Comparison of ENCODE assay signal across 8 cellular contexts in the genomic region with DNA sequence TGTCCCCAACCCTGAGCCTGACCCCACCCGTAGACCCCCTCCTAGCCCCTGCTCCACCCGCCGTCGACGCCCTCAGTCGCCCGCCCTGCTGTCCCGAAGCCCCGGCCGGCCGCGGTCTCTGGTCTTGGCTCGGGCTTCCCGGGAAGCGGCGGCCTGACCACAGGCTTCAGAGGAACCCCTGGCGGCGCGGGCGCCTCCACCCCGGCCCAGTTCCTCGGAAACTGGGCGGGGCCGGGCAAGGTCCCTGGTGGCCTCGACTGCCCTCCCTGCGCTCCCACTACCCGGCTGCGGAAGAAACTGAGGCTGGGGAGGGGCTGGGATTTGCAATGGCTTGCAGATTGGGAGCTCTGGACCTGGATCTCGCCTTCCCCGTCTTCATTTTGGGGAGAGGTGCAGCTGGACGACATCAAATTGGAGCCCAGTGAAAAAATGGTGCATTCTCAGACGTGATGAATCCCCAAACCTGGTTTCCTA. TPM values are rescaled to one million over a fixed set of nuclear protein-coding genes. Genes with fewer than 3 reads are reported as not detected.
A peak's percentile ranks its signal among the peaks of the same experiment; 100 is the strongest.
DNase-seq lines count a peak whose midpoint lies in the region; ATAC-seq and TF ChIP-seq lines count a peak whose summit lies in the region.

No MANE protein-coding gene starts in this region.

- no peak for ATAC-seq in naive thymus-derived CD8-positive, alpha-beta T cell
- ATAC-seq in upper lobe of right lung (peak; percentile 43), GM18873 (IDR thresholded peaks at IDR 0.05; ENCODE audit: low FRiP score, unreplicated experiment) (no peak)

- peak overlapping the region; percentile 74 for H3K4me3 ChIP-seq in AG04449 (ENCODE audit: low read depth, low read length)
- H3K4me3 ChIP-seq in HUES48 (ENCODE audit: low read depth, low read length): peak overlapping the region; percentile 67
- H3K4me3 ChIP-seq in upper lobe of right lung: peak overlapping the region; percentile 81

- no peak overlapping the region for H3K9ac ChIP-seq in HUES48 (ENCODE audit: low read depth, low read length)

- H3K4me1 ChIP-seq in HUES48 (ENCODE audit: control insufficient read depth, insufficient read depth, low read length): peaks cover 12% of the 10 kb centered on the region
- H3K4me1 ChIP-seq in upper lobe of right lung: peaks cover 34% of the 10 kb centered on the region

- no peaks in the 10 kb centered on the region for H3K9me3 Mint-ChIP-seq in activated CD4-positive, alpha-beta memory T cell treated with anti-CD3 and anti-CD28 coated beads, Interleukin-2, amount 10 ng/mL, durations not matched to agents 7 days and 5 days
- no peaks in the 10 kb centered on the region for H3K9me3 Mint-ChIP-seq in naive thymus-derived CD8-positive, alpha-beta T cell

- H3K36me3 Mint-ChIP-seq in activated CD4-positive, alpha-beta memory T cell treated with anti-CD3 and anti-CD28 coated beads, Interleukin-2, amount 10 ng/mL, durations not matched to agents 7 days and 5 days (ENCODE audit: low read depth): peaks cover 43% of the 10 kb centered on the region
- H3K36me3 Mint-ChIP-seq in naive thymus-derived CD8-positive, alpha-beta T cell: peaks cover 0 to 16% (median 3%) of the 10 kb centered on the region in 3 donors

- H3K4me3 Mint-ChIP-seq in activated CD4-positive, alpha-beta memory T cell treated with anti-CD3 and anti-CD28 coated beads, Interleukin-2, amount 10 ng/mL, durations not matched to agents 7 days and 5 days: peak overlapping the region; percentile 94
- H3K4me3 Mint-ChIP-seq in naive thymus-derived CD8-positive, alpha-beta T cell: peak overlapping the region; percentile 91 to 98 (median 95)

- H3K27ac ChIP-seq in HUES48 (ENCODE audit: low read depth, low read length) (peak overlapping the region; percentile 75), upper lobe of right lung (peak overlapping the region; percentile 98)

- H3K27me3 Mint-ChIP-seq in activated CD4-positive, alpha-beta memory T cell treated with anti-CD3 and anti-CD28 coated beads, Interleukin-2, amount 10 ng/mL, durations not matched to agents 7 days and 5 days: peaks cover 12% of the 10 kb centered on the region
- H3K27me3 Mint-ChIP-seq in naive thymus-derived CD8-positive, alpha-beta T cell: no peaks in the 10 kb centered on the region

- H3K36me3 ChIP-seq in HUES48 (ENCODE audit: control insufficient read depth, insufficient read depth, low read length): peaks cover 12% of the 10 kb centered on the region
- peaks cover 5% of the 10 kb centered on the region for H3K36me3 ChIP-seq in upper lobe of right lung

- peaks cover 4% of the 10 kb centered on the region; the same call in 1 of the 2 replicates for H3K27me3 ChIP-seq in HUES48 (ENCODE audit: control insufficient read depth, insufficient read depth, low read length)
- no peaks in the 10 kb centered on the region for H3K27me3 ChIP-seq in upper lobe of right lung

- intact Hi-C loops in upper lobe of right lung (cut with DNase I): no loop called here

- H3K27ac Mint-ChIP-seq in activated CD4-positive, alpha-beta memory T cell treated with anti-CD3 and anti-CD28 coated beads, Interleukin-2, amount 10 ng/mL, durations not matched to agents 7 days and 5 days: peak overlapping the region; percentile 94
- peak overlapping the region; percentile 92 to 99 (median 98) for H3K27ac Mint-ChIP-seq in naive thymus-derived CD8-positive, alpha-beta T cell

- CTCF ChIA-PET in AG04449 (lab: Yijun Ruan, JAX): interaction anchor here (0.6 to 13.4 kb wide), 38 partner anchors 12 to 312 kb away, joined by 3 to 492 read pairs (median 5); a partner anchor contains a TSS
- CTCF ChIA-PET in activated CD4-positive, alpha-beta memory T cell treated with anti-CD3 and anti-CD28 coated beads, Interleukin-2, amount 10 ng/mL, durations not matched to agents 7 days and 5 days (lab: Charles Lee): interaction anchor here (0.6 to 8.0 kb wide), 40 partner anchors 11 to 304 kb away, joined by 3 to 233 read pairs (median 6); no protein-coding TSS in a partner anchor

- TF ChIP-seq CTCF in AG04449 (IDR thresholded peaks at IDR 0.05; ENCODE audit: insufficient read depth, low read length, missing control alignments): no peak
- no peak for TF ChIP-seq CTCF in upper lobe of right lung (IDR thresholded peaks at IDR 0.05)

- no peaks in the 10 kb centered on the region for H3K9me3 ChIP-seq in HUES48 (ENCODE audit: control insufficient read depth, insufficient read depth, low read length)
- H3K9me3 ChIP-seq in upper lobe of right lung: no peaks in the 10 kb centered on the region

- peaks cover 45% of the 10 kb centered on the region for H3K4me1 Mint-ChIP-seq in activated CD4-positive, alpha-beta memory T cell treated with anti-CD3 and anti-CD28 coated beads, Interleukin-2, amount 10 ng/mL, durations not matched to agents 7 days and 5 days
- H3K4me1 Mint-ChIP-seq in naive thymus-derived CD8-positive, alpha-beta T cell: peaks cover 30 to 56% (median 52%) of the 10 kb centered on the region in 4 donors

- POLR2A ChIA-PET in AG04449 (lab: Yijun Ruan, JAX): interaction anchor here (0.5 to 3.0 kb wide), 40 partner anchors 9 to 541 kb away, joined by 3 to 42 read pairs (median 6); a partner anchor contains a TSS
- POLR2A ChIA-PET in activated CD4-positive, alpha-beta memory T cell treated with anti-CD3 and anti-CD28 coated beads, Interleukin-2, amount 10 ng/mL, durations not matched to agents 7 days and 5 days (lab: Charles Lee): interaction anchor here (0.7 to 10.1 kb wide), 44 partner anchors 9 to 823 kb away, joined by 3 to 309 read pairs (median 10); a partner anchor contains a TSS
- POLR2A ChIA-PET in naive thymus-derived CD8-positive, alpha-beta T cell (lab: Charles Lee): interaction anchor here (0.6 to 7.7 kb wide), 35 partner anchors 8 to 541 kb away, joined by 3 to 148 read pairs (median 6); a partner anchor contains a TSS

- DNase-seq in AG04449 (ENCODE audit: low read depth, low spot score): no peak
- DNase-seq in activated CD4-positive, alpha-beta memory T cell treated with anti-CD3 and anti-CD28 coated beads, Interleukin-2, amount 10 ng/mL, durations not matched to agents 7 days and 5 days: peak; percentile 54
- DNase-seq in fibroblast of gingiva (ENCODE audit: low read depth): peak; percentile 52
- peak in 2 of 10 donors; percentile 16 to 25 for DNase-seq in naive thymus-derived CD8-positive, alpha-beta T cell
- DNase-seq in upper lobe of right lung: no peak
- DNase-seq in hippocampal formation (lab: John Stamatoyannopoulos, UW): no peak

RNA-seq across cellular contexts. Expression of a gene that starts 0.7 kb away (rescaled TPM):
- total RNA-seq in activated CD4-positive, alpha-beta memory T cell treated with anti-CD3 and anti-CD28 coated beads, Interleukin-2, amount 10 ng/mL, durations not matched to agents 7 days and 5 days: 100 to 1,000 TPM; 136 to 142 TPM
- 10 to 100 TPM; 15.8 to 16.5 TPM for total RNA-seq in naive thymus-derived CD8-positive, alpha-beta T cell
- polyA plus RNA-seq in naive thymus-derived CD8-positive, alpha-beta T cell: 10 to 100 TPM; 13.5 to 24.0 (median 13.5) TPM
- total RNA-seq in upper lobe of right lung: 15.3 TPM

RNA-seq across cellular contexts. Expression of a gene that starts 12.4 kb away (rescaled TPM):
- total RNA-seq in activated CD4-positive, alpha-beta memory T cell treated with anti-CD3 and anti-CD28 coated beads, Interleukin-2, amount 10 ng/mL, durations not matched to agents 7 days and 5 days: not detected
- total RNA-seq in naive thymus-derived CD8-positive, alpha-beta T cell: not detected
- not detected for polyA plus RNA-seq in naive thymus-derived CD8-positive, alpha-beta T cell
- not detected for total RNA-seq in upper lobe of right lung

RNA-seq across cellular contexts. Expression of a gene that starts 16.7 kb away (rescaled TPM):
- total RNA-seq in activated CD4-positive, alpha-beta memory T cell treated with anti-CD3 and anti-CD28 coated beads, Interleukin-2, amount 10 ng/mL, durations not matched to agents 7 days and 5 days: not detected
- not detected for total RNA-seq in naive thymus-derived CD8-positive, alpha-beta T cell
- polyA plus RNA-seq in naive thymus-derived CD8-positive, alpha-beta T cell: not detected
- not detected for total RNA-seq in upper lobe of right lung

RNA-seq across cellular contexts. Expression of a gene that starts 19.6 kb away (rescaled TPM):
- total RNA-seq in activated CD4-positive, alpha-beta memory T cell treated with anti-CD3 and anti-CD28 coated beads, Interleukin-2, amount 10 ng/mL, durations not matched to agents 7 days and 5 days: not detected
- not detected for total RNA-seq in naive thymus-derived CD8-positive, alpha-beta T cell
- not detected for polyA plus RNA-seq in naive thymus-derived CD8-positive, alpha-beta T cell
- total RNA-seq in upper lobe of right lung: not detected

RNA-seq across cellular contexts. Expression of a gene that starts 24.4 kb away (rescaled TPM):
- total RNA-seq in activated CD4-positive, alpha-beta memory T cell treated with anti-CD3 and anti-CD28 coated beads, Interleukin-2, amount 10 ng/mL, durations not matched to agents 7 days and 5 days: not detected
- not detected for total RNA-seq in naive thymus-derived CD8-positive, alpha-beta T cell
- polyA plus RNA-seq in naive thymus-derived CD8-positive, alpha-beta T cell: not detected
- not detected for total RNA-seq in upper lobe of right lung

Comparison
In these comparisons a context has a peak if more than half of its experiments do, and no peak if none do; other contexts are left out.
1. DNase-seq: peak in activated CD4-positive, alpha-beta memory T cell treated with anti-CD3 and anti-CD28 coated beads, Interleukin-2, amount 10 ng/mL, durations not matched to agents 7 days and 5 days (single experiment) and fibroblast of gingiva (single experiment); none in AG04449 (single experiment), upper lobe of right lung (single experiment) and hippocampal formation (0 of 2).
2. Peak in every context shown above with its lines, with median percentiles within 50 percentile points of each other: H3K4me3 ChIP-seq.